Comparison of ENCODE assay signal across 12 cellular contexts in genomic region chr22:19959587-19960490, GRCh38. TPM values are rescaled to one million over a fixed set of nuclear protein-coding genes. Genes with fewer than 3 reads are reported as not detected.
DNase-seq lines count a peak whose midpoint lies in the region; ATAC-seq and TF ChIP-seq lines count a peak whose summit lies in the region.
"Had no signal": no experiment of that assay in that cellular context is flagged by ENCODE, and none has a peak within 500 bp of the region (broad histone marks: within the 10 kb centered on the region; RNA-seq: fewer than 3 reads in every experiment).

No MANE protein-coding gene starts in this region.

- peaks cover 3 to 43% (median 24%) of the 10 kb centered on the region in 4 donors for H3K4me1 ChIP-seq in right lobe of liver
- peaks cover 14% of the 10 kb centered on the region for H3K4me1 ChIP-seq in testis

- H3K36me3 ChIP-seq in right lobe of liver: peaks cover 0 to 6% (median 0%) of the 10 kb centered on the region in 4 donors
- H3K36me3 ChIP-seq in testis (ENCODE audit: low read depth, missing control alignments): no peaks in the 10 kb centered on the region

- H3K9me3 Mint-ChIP-seq in dendritic cell treated with granulocyte-macrophage colony-stimulating factor and Interleukin-4, amounts not matched to agents 40 ng/mL and 50 ng/mL, for 4 days: no peaks in the 10 kb centered on the region
- no peaks in the 10 kb centered on the region for H3K9me3 Mint-ChIP-seq in activated T-cell treated with anti-CD3 and anti-CD28 coated beads, Interleukin-2, amount 50 U/mL, for 24 hours
- H3K9me3 Mint-ChIP-seq in activated CD8-positive, alpha-beta T cell treated with anti-CD3 and anti-CD28 coated beads for 36 hours: no peaks in the 10 kb centered on the region
- H3K9me3 Mint-ChIP-seq: activated CD4-positive, alpha-beta memory T cell treated with anti-CD3 and anti-CD28 coated beads for 36 hours; activated naive CD8-positive, alpha-beta T cell treated with anti-CD3 and anti-CD28 coated beads, Interleukin-2, amount 10 ng/mL, durations not matched to agents 7 days and 5 days had no signal

- peak overlapping the region; percentile 32 for H3K27ac Mint-ChIP-seq in dendritic cell treated with granulocyte-macrophage colony-stimulating factor and Interleukin-4, amounts not matched to agents 40 ng/mL and 50 ng/mL, for 4 days
- no peak overlapping the region for H3K27ac Mint-ChIP-seq in activated T-cell treated with anti-CD3 and anti-CD28 coated beads, Interleukin-2, amount 50 U/mL, for 24 hours
- no peak overlapping the region for H3K27ac Mint-ChIP-seq in activated CD8-positive, alpha-beta T cell treated with anti-CD3 and anti-CD28 coated beads for 36 hours
- H3K27ac Mint-ChIP-seq: activated CD4-positive, alpha-beta memory T cell treated with anti-CD3 and anti-CD28 coated beads for 36 hours; activated naive CD8-positive, alpha-beta T cell treated with anti-CD3 and anti-CD28 coated beads, Interleukin-2, amount 10 ng/mL, durations not matched to agents 7 days and 5 days had no signal

- WGBS in right lobe of liver (ENCODE audit: insufficient coverage, low coverage, low lambda C conversion rate, missing lambda C conversion rate): 7% methylated on average over 4 of the region's 13 CpGs
- 36 to 43% methylated on average over 4 to 10 of the region's 13 CpGs for WGBS in testis, 2 donors

- H3K4me3 ChIP-seq in right lobe of liver (peak overlapping the region in 2 of 3 donors; percentile 4 to 55), testis (peak overlapping the region; percentile 4 to 35)

- DNase-seq in right lobe of liver (peak in 1 of 3 donors; percentile 39), testis (no peak)
- DNase-seq in activated T-cell treated with anti-CD3 and anti-CD28 coated beads, Interleukin-2, amount 50 U/mL, for 24 hours: no peak
- DNase-seq in activated CD8-positive, alpha-beta T cell treated with anti-CD3 and anti-CD28 coated beads for 36 hours: no peak
- DNase-seq: activated CD4-positive, alpha-beta memory T cell treated with anti-CD3 and anti-CD28 coated beads for 36 hours; activated naive CD8-positive, alpha-beta T cell treated with anti-CD3 and anti-CD28 coated beads, Interleukin-2, amount 10 ng/mL, durations not matched to agents 7 days and 5 days; NCI-H524 treated with DMSO at 0.1 percent for 48 hours; SW 1271 had no signal

- no peak for TF ChIP-seq RAD21 in Ishikawa (IDR thresholded peaks at IDR 0.05; ENCODE audit: low read depth)

- CTCF ChIA-PET in activated CD8-positive, alpha-beta T cell treated with anti-CD3 and anti-CD28 coated beads for 36 hours (lab: Charles Lee): interaction anchor here (1.0 kb wide), 1 partner anchor 11 kb away, joined by 4 read pairs; no protein-coding TSS in a partner anchor

- no peaks in the 10 kb centered on the region for H3K27me3 Mint-ChIP-seq in dendritic cell treated with granulocyte-macrophage colony-stimulating factor and Interleukin-4, amounts not matched to agents 40 ng/mL and 50 ng/mL, for 4 days
- no peaks in the 10 kb centered on the region for H3K27me3 Mint-ChIP-seq in activated T-cell treated with anti-CD3 and anti-CD28 coated beads, Interleukin-2, amount 50 U/mL, for 24 hours
- no peaks in the 10 kb centered on the region for H3K27me3 Mint-ChIP-seq in activated CD8-positive, alpha-beta T cell treated with anti-CD3 and anti-CD28 coated beads for 36 hours
- H3K27me3 Mint-ChIP-seq: activated CD4-positive, alpha-beta memory T cell treated with anti-CD3 and anti-CD28 coated beads for 36 hours; activated naive CD8-positive, alpha-beta T cell treated with anti-CD3 and anti-CD28 coated beads, Interleukin-2, amount 10 ng/mL, durations not matched to agents 7 days and 5 days had no signal

- no peak overlapping the region for H3K4me3 Mint-ChIP-seq in dendritic cell treated with granulocyte-macrophage colony-stimulating factor and Interleukin-4, amounts not matched to agents 40 ng/mL and 50 ng/mL, for 4 days
- H3K4me3 Mint-ChIP-seq in activated T-cell treated with anti-CD3 and anti-CD28 coated beads, Interleukin-2, amount 50 U/mL, for 24 hours: no peak overlapping the region
- no peak overlapping the region for H3K4me3 Mint-ChIP-seq in activated CD8-positive, alpha-beta T cell treated with anti-CD3 and anti-CD28 coated beads for 36 hours
- H3K4me3 Mint-ChIP-seq: activated CD4-positive, alpha-beta memory T cell treated with anti-CD3 and anti-CD28 coated beads for 36 hours; activated naive CD8-positive, alpha-beta T cell treated with anti-CD3 and anti-CD28 coated beads, Interleukin-2, amount 10 ng/mL, durations not matched to agents 7 days and 5 days had no signal

- H3K27ac ChIP-seq in right lobe of liver (peak overlapping the region; percentile 85 to 97 (median 89)), testis (peak overlapping the region in 1 of 2 donors; percentile 62)

- TF ChIP-seq CTCF in right lobe of liver (IDR thresholded peaks at IDR 0.05) (peak in 1 of 4 donors; percentile 3), testis (IDR thresholded peaks at IDR 0.05) (no peak)
- no peak for TF ChIP-seq CTCF in activated CD8-positive, alpha-beta T cell treated with anti-CD3 and anti-CD28 coated beads for 36 hours (IDR thresholded peaks at IDR 0.05)

- POLR2A ChIA-PET in activated CD8-positive, alpha-beta T cell treated with anti-CD3 and anti-CD28 coated beads for 36 hours (lab: Charles Lee): no interaction called here

- peaks cover 30% of the 10 kb centered on the region for H3K4me1 Mint-ChIP-seq in dendritic cell treated with granulocyte-macrophage colony-stimulating factor and Interleukin-4, amounts not matched to agents 40 ng/mL and 50 ng/mL, for 4 days (ENCODE audit: low read depth)
- H3K4me1 Mint-ChIP-seq in activated T-cell treated with anti-CD3 and anti-CD28 coated beads, Interleukin-2, amount 50 U/mL, for 24 hours (ENCODE audit: low read depth): peaks cover 12% of the 10 kb centered on the region
- H3K4me1 Mint-ChIP-seq in activated CD8-positive, alpha-beta T cell treated with anti-CD3 and anti-CD28 coated beads for 36 hours (ENCODE audit: low read depth): peaks cover 11% of the 10 kb centered on the region

- peaks cover 77% of the 10 kb centered on the region for H3K36me3 Mint-ChIP-seq in dendritic cell treated with granulocyte-macrophage colony-stimulating factor and Interleukin-4, amounts not matched to agents 40 ng/mL and 50 ng/mL, for 4 days (ENCODE audit: low read depth)
- peaks cover 27% of the 10 kb centered on the region for H3K36me3 Mint-ChIP-seq in activated T-cell treated with anti-CD3 and anti-CD28 coated beads, Interleukin-2, amount 50 U/mL, for 24 hours (ENCODE audit: low read depth)
- peaks cover 6% of the 10 kb centered on the region for H3K36me3 Mint-ChIP-seq in activated CD8-positive, alpha-beta T cell treated with anti-CD3 and anti-CD28 coated beads for 36 hours (ENCODE audit: low read depth)
- H3K36me3 Mint-ChIP-seq: activated CD4-positive, alpha-beta memory T cell treated with anti-CD3 and anti-CD28 coated beads for 36 hours had no signal

- peak in 3 of 4 donors; percentile 1 to 38 (median 10) for ATAC-seq in right lobe of liver
- ATAC-seq in activated CD8-positive, alpha-beta T cell treated with anti-CD3 and anti-CD28 coated beads for 36 hours: no peak
- no peak for ATAC-seq in GM21737 (IDR thresholded peaks at IDR 0.05; ENCODE audit: unreplicated experiment)
- no peak for ATAC-seq in HG02852 (IDR thresholded peaks at IDR 0.05; ENCODE audit: unreplicated experiment)

- H3K9me3 ChIP-seq in right lobe of liver: no peaks in the 10 kb centered on the region
- H3K9me3 ChIP-seq in testis: no peaks in the 10 kb centered on the region

- TF ChIP-seq POLR2A in right lobe of liver (IDR thresholded peaks at IDR 0.05) (peak; percentile 62), testis (IDR thresholded peaks at IDR 0.05) (no peak)

- intact Hi-C loops in dendritic cell treated with granulocyte-macrophage colony-stimulating factor and Interleukin-4, amounts not matched to agents 40 ng/mL and 50 ng/mL, for 4 days (cut with micrococcal nuclease): no loop called here
- intact Hi-C loops in right lobe of liver (cut with DNase I) (loop anchor here in 1 of 2 donors (10.0 kb wide), 1 partner anchor 135 kb away; no protein-coding TSS in a partner anchor), testis (cut with DNase I; ENCODE audit: low total_unique reads) (no loop called here)
- intact Hi-C loops in activated CD8-positive, alpha-beta T cell treated with anti-CD3 and anti-CD28 coated beads for 36 hours (cut with micrococcal nuclease): no loop called here

- no peak for TF ChIP-seq EP300 in Ishikawa (IDR thresholded peaks at IDR 0.05; ENCODE audit: borderline replicate concordance)

- no peaks in the 10 kb centered on the region for H3K27me3 ChIP-seq in right lobe of liver
- no peaks in the 10 kb centered on the region for H3K27me3 ChIP-seq in testis

TF ChIP-seq in Ishikawa, 13 proteins besides CTCF, POLR2A, EP300 and RAD21:
- TF ChIP-seq ZBTB7A (IDR thresholded peaks at IDR 0.05; ENCODE audit: low read depth) (peak; percentile 78), TEAD4 (IDR thresholded peaks at IDR 0.05) (no peak), USF1 (IDR thresholded peaks at IDR 0.05) (no peak), TAF1 (IDR thresholded peaks at IDR 0.05; ENCODE audit: low read depth) (no peak)

RNA-seq across cellular contexts. Expression of gene TXNRD2, which starts 18.2 kb away (rescaled TPM):
- total RNA-seq in right lobe of liver (10 to 100 TPM; 35.9 to 47.8 (median 44.3) TPM), testis (10 to 100 TPM; 36.6 to 49.9 TPM)
- polyA plus RNA-seq in testis (ENCODE audit: insufficient read depth, low read depth, low replicate concordance): 28.7 TPM
- 10 to 100 TPM; 18.0 to 18.5 TPM for total RNA-seq in activated CD8-positive, alpha-beta T cell treated with anti-CD3 and anti-CD28 coated beads for 36 hours

RNA-seq across cellular contexts. Expression of gene COMT, which starts 18.3 kb away (rescaled TPM):
- total RNA-seq in right lobe of liver (100 to 1,000 TPM; 144 to 270 (median 200) TPM), testis (100 to 1,000 TPM; 278 to 427 TPM)
- 147 TPM for polyA plus RNA-seq in testis (ENCODE audit: insufficient read depth, low read depth, low replicate concordance)
- total RNA-seq in activated CD8-positive, alpha-beta T cell treated with anti-CD3 and anti-CD28 coated beads for 36 hours: 10 to 100 TPM; 70.7 to 74.5 TPM

RNA-seq across cellular contexts. Expression of gene ARVCF, which starts 56.8 kb away (rescaled TPM):
- 10 to 100 TPM; 11.5 to 40.9 (median 20.7) TPM for total RNA-seq in right lobe of liver
- 10 to 100 TPM; 43.2 to 57.7 TPM for total RNA-seq in testis
- polyA plus RNA-seq in testis (ENCODE audit: insufficient read depth, low read depth, low replicate concordance): 21.1 TPM
- total RNA-seq in activated CD8-positive, alpha-beta T cell treated with anti-CD3 and anti-CD28 coated beads for 36 hours: 1 to 10 TPM; 1.2 to 1.9 TPM

Comparison
In these comparisons a context has a peak if more than half of its experiments do, and no peak if none do; other contexts are left out.
1. ATAC-seq: peak in right lobe of liver (3 of 4); none in activated CD8-positive, alpha-beta T cell treated with anti-CD3 and anti-CD28 coated beads for 36 hours (single experiment), GM21737 (single experiment) and HG02852 (single experiment).
2. RNA of gene ARVCF, which starts 56.8 kb away (total RNA-seq): 43.2 to 57.7 TPM in testis and 11.5 to 40.9 TPM in right lobe of liver; 1.2 to 1.9 TPM in activated CD8-positive, alpha-beta T cell treated with anti-CD3 and anti-CD28 coated beads for 36 hours; every median in the first group is over 4 times any median in the second.